ENCODE assay signal across 8 cellular contexts in genomic region chr13:95677564-95678386, GRCh38. TPM values are rescaled to one million over a fixed set of nuclear protein-coding genes. Genes with fewer than 3 reads are reported as not detected.
DNase-seq lines count a peak whose midpoint lies in the region; ATAC-seq and TF ChIP-seq lines count a peak whose summit lies in the region.

No MANE protein-coding gene starts in this region.

- peaks cover 50% of the 10 kb centered on the region for H3K4me1 Mint-ChIP-seq in activated naive CD4-positive, alpha-beta T cell treated with anti-CD3 and anti-CD28 coated beads, Interleukin-2, amount 10 ng/mL, durations not matched to agents 7 days and 5 days

- H3K9ac ChIP-seq in OCI-LY1 (ENCODE audit: low read length): peak overlapping the region; percentile 84

- TF ChIP-seq POLR2A in tibial nerve (IDR thresholded peaks at IDR 0.05): no peak

- H3K4me2 ChIP-seq in OCI-LY1 (ENCODE audit: low read length): peak overlapping the region; percentile 83

- H3K4me3 ChIP-seq in OCI-LY1 (ENCODE audit: low read depth, low read length, poor library complexity, severe bottlenecking) (peak overlapping the region; percentile 75), lung (peak overlapping the region; percentile 92), tibial nerve (peak overlapping the region; percentile 62 to 97 (median 86))

- H4K20me1 ChIP-seq in OCI-LY1 (ENCODE audit: insufficient read depth, low read length): no peaks in the 10 kb centered on the region

- H3K27ac ChIP-seq in OCI-LY1 (ENCODE audit: low read depth, low read length, poor library complexity, severe bottlenecking) (peak overlapping the region; percentile 13), lung (ENCODE audit: low read depth in 1 of 2, low read length in 1 of 2) (peak overlapping the region; percentile 94 to 98), tibial nerve (peak overlapping the region; percentile 84 to 98 (median 95))

- CTCF ChIA-PET in activated naive CD4-positive, alpha-beta T cell treated with anti-CD3 and anti-CD28 coated beads, Interleukin-2, amount 10 ng/mL, durations not matched to agents 7 days and 5 days (lab: Charles Lee): no interaction called here

- peaks cover 54% of the 10 kb centered on the region for H3K79me2 ChIP-seq in OCI-LY1 (ENCODE audit: insufficient read depth, low read length)

- H3K4me1 ChIP-seq in OCI-LY1 (ENCODE audit: insufficient read depth, low read length, severe bottlenecking): peaks cover 40% of the 10 kb centered on the region
- H3K4me1 ChIP-seq in lung (ENCODE audit: control insufficient read depth in 2 of 2, insufficient read depth in 2 of 2, low read length in 2 of 2): peaks cover 2 to 20% of the 10 kb centered on the region in 2 donors
- H3K4me1 ChIP-seq in tibial nerve: peaks cover 0 to 58% (median 4%) of the 10 kb centered on the region in 4 donors

- no peaks in the 10 kb centered on the region for H3K27me3 ChIP-seq in OCI-LY1 (ENCODE audit: insufficient read depth, low read length)
- no peaks in the 10 kb centered on the region for H3K27me3 ChIP-seq in lung (ENCODE audit: control insufficient read depth, insufficient read depth)
- H3K27me3 ChIP-seq in tibial nerve: no peaks in the 10 kb centered on the region

- TF ChIP-seq EP300 in tibial nerve (IDR thresholded peaks at IDR 0.05): no peak

- H3K4me3 Mint-ChIP-seq in activated naive CD4-positive, alpha-beta T cell treated with anti-CD3 and anti-CD28 coated beads, Interleukin-2, amount 10 ng/mL, durations not matched to agents 7 days and 5 days: peak overlapping the region; percentile 92

- H3K36me3 ChIP-seq in OCI-LY1 (ENCODE audit: insufficient read depth, low read length) (peaks cover 23% of the 10 kb centered on the region), lung (ENCODE audit: control insufficient read depth in 2 of 2, insufficient read depth in 2 of 2, low read length in 2 of 2) (no peaks in the 10 kb centered on the region), tibial nerve (no peaks in the 10 kb centered on the region)

- no peaks in the 10 kb centered on the region for H3K9me3 Mint-ChIP-seq in activated naive CD4-positive, alpha-beta T cell treated with anti-CD3 and anti-CD28 coated beads, Interleukin-2, amount 10 ng/mL, durations not matched to agents 7 days and 5 days

- no peaks in the 10 kb centered on the region for H3F3A ChIP-seq in OCI-LY1 (ENCODE audit: insufficient read depth, low read length)

- peak overlapping the region; percentile 87 for H3K27ac Mint-ChIP-seq in activated naive CD4-positive, alpha-beta T cell treated with anti-CD3 and anti-CD28 coated beads, Interleukin-2, amount 10 ng/mL, durations not matched to agents 7 days and 5 days

- peaks cover 9% of the 10 kb centered on the region for H3K36me3 Mint-ChIP-seq in activated naive CD4-positive, alpha-beta T cell treated with anti-CD3 and anti-CD28 coated beads, Interleukin-2, amount 10 ng/mL, durations not matched to agents 7 days and 5 days

- intact Hi-C loops in sciatic nerve (cut with DNase I): no loop called here

- H3K27me3 Mint-ChIP-seq in activated naive CD4-positive, alpha-beta T cell treated with anti-CD3 and anti-CD28 coated beads, Interleukin-2, amount 10 ng/mL, durations not matched to agents 7 days and 5 days: peaks cover 4% of the 10 kb centered on the region

- H3K9me3 ChIP-seq in OCI-LY1 (ENCODE audit: low read length) (peaks cover 10% of the 10 kb centered on the region), lung (ENCODE audit: control insufficient read depth in 2 of 2, insufficient read depth in 1 of 2, low read length in 1 of 2) (no peaks in the 10 kb centered on the region), tibial nerve (peaks cover 0 to 12% (median 0%) of the 10 kb centered on the region in 4 donors)

- 1 to 2% methylated on average over 31 of the region's 31 CpGs for WGBS in lung, 2 donors
- 0 to 1% methylated on average over 26 to 30 of the region's 31 CpGs for WGBS in tibial nerve, 2 donors

- ATAC-seq in lung (ENCODE audit: insufficient read depth, low FRiP score) (no peak), sciatic nerve (no peak)

- no peak for TF ChIP-seq CTCF in OCI-LY1 (IDR thresholded peaks at IDR 0.05; ENCODE audit: low read length)
- TF ChIP-seq CTCF in lung (IDR thresholded peaks at IDR 0.05; ENCODE audit: control extremely low read depth, extremely low read depth): no peak
- TF ChIP-seq CTCF in tibial nerve (IDR thresholded peaks at IDR 0.05): no peak

- DNase-seq in activated naive CD4-positive, alpha-beta T cell treated with anti-CD3 and anti-CD28 coated beads, Interleukin-2, amount 10 ng/mL, durations not matched to agents 7 days and 5 days: no peak
- DNase-seq in activated naive CD4-positive, alpha-beta T cell treated with Interleukin-2 at 50 U/mL for 16 hours: no peak
- DNase-seq in cerebellar cortex (ENCODE audit: low spot score) (peak; percentile 16), lung (ENCODE audit: low spot score) (peak; percentile 65), tibial nerve (ENCODE audit: low spot score in 2 of 2) (no peak), OCI-M2 (lab: John Stamatoyannopoulos, UW; ENCODE audit: unreplicated experiment) (no peak), sciatic nerve (ENCODE audit: low spot score) (no peak)

- H2AFZ ChIP-seq in OCI-LY1 (ENCODE audit: low read length): no peak overlapping the region

- no peaks in the 10 kb centered on the region for H3K9me2 ChIP-seq in OCI-LY1 (ENCODE audit: low read depth, low read length)

RNA-seq across cellular contexts. Expression of gene DNAJC3, which starts 0.8 kb away (rescaled TPM):
- total RNA-seq in lung (10 to 100 TPM; 48.2 to 61.8 TPM), tibial nerve (10 to 100 TPM; 42.9 to 46.3 (median 46.0) TPM), sciatic nerve (49.9 TPM)
- polyA plus RNA-seq in lung: 10 to 100 TPM; 15.2 to 28.7 TPM

RNA-seq across cellular contexts. Expression of gene DZIP1, which starts 33.3 kb away (rescaled TPM):
- total RNA-seq in lung (10 to 100 TPM; 11.3 to 26.4 TPM), tibial nerve (10 to 100 TPM; 31.2 to 72.8 (median 36.4) TPM), sciatic nerve (34.5 TPM)
- 1 to 10 TPM; 3.9 to 4.0 TPM for polyA plus RNA-seq in lung

Comparison
In these comparisons a context has a peak if more than half of its experiments do, and no peak if none do; other contexts are left out.
1. DNase-seq: peak in cerebellar cortex (single experiment) and lung (single experiment); none in activated naive CD4-positive, alpha-beta T cell treated with anti-CD3 and anti-CD28 coated beads, Interleukin-2, amount 10 ng/mL, durations not matched to agents 7 days and 5 days (single experiment), activated naive CD4-positive, alpha-beta T cell treated with Interleukin-2 at 50 U/mL for 16 hours (single experiment), tibial nerve (0 of 2), OCI-M2 (single experiment) and sciatic nerve (single experiment).
2. H3K27ac ChIP-seq: peak in every context shown above with its lines; median percentile 96 in lung; 95 in tibial nerve; 13 in OCI-LY1.
3. Peak in every context shown above with its lines, with median percentiles within 50 percentile points of each other: H3K4me3 ChIP-seq.